In genomic region chr13:31167490-31167889, GRCh38 we compare ENCODE assay signal across 12 cellular contexts. TPM values are rescaled to one million over a fixed set of nuclear protein-coding genes. Genes with fewer than 3 reads are reported as not detected.
DNase-seq lines count a peak whose midpoint lies in the region; ATAC-seq, FAIRE-seq and TF ChIP-seq lines count a peak whose summit lies in the region.
"Had no signal": no experiment of that assay in that cellular context is flagged by ENCODE, and none has a peak within 500 bp of the region (broad histone marks: within the 10 kb centered on the region; RNA-seq: fewer than 3 reads in every experiment).

No MANE protein-coding gene starts in this region.

- no peaks in the 10 kb centered on the region for H3K36me3 ChIP-seq in HepG2 (replicated peaks in 1 of 2; ENCODE audit: control insufficient read depth in 1 of 2, insufficient read depth in 2 of 2, low read length in 2 of 2)
- no peaks in the 10 kb centered on the region for H3K36me3 ChIP-seq in right lobe of liver

- H3K27ac ChIP-seq in HepG2 (ENCODE audit: extremely low read length, insufficient read depth, low read length) (peak overlapping the region; percentile 15), right lobe of liver (no peak overlapping the region)

- no peak for TF ChIP-seq POLR2A in HepG2 (IDR thresholded peaks at IDR 0.05; ENCODE audit: insufficient read depth in 1 of 2, low read depth in 2 of 2, low read length in 2 of 2)
- TF ChIP-seq POLR2A in right lobe of liver (IDR thresholded peaks at IDR 0.05) = no peak
- no peak for TF ChIP-seq POLR2A in GM12892 (IDR thresholded peaks at IDR 0.05; ENCODE audit: low read depth, low read length)

- no peaks in the 10 kb centered on the region for H4K20me1 ChIP-seq in HepG2 (ENCODE audit: insufficient read depth, low read length)

- no peak overlapping the region for H3K4me3 Mint-ChIP-seq in stimulated activated naive CD8-positive, alpha-beta T cell treated with anti-CD3 and anti-CD28 coated beads, Interleukin-15, amount 100 ng/mL, for 72 hours

- peak; percentile 35; the same call in 2 of the 3 replicates for ATAC-seq in HepG2
- no peak for ATAC-seq in right lobe of liver
- ATAC-seq in HG02642 (IDR thresholded peaks at IDR 0.05; ENCODE audit: poor library complexity, unreplicated experiment) = peak; percentile 49
- ATAC-seq in HG03469 (IDR thresholded peaks at IDR 0.05; ENCODE audit: unreplicated experiment) = peak; percentile 49
- peak; percentile 77 for ATAC-seq in stimulated activated naive CD8-positive, alpha-beta T cell treated with anti-CD3 and anti-CD28 coated beads, Interleukin-15, amount 100 ng/mL, for 72 hours

- no peak overlapping the region for H3K27ac Mint-ChIP-seq in stimulated activated naive CD8-positive, alpha-beta T cell treated with anti-CD3 and anti-CD28 coated beads, Interleukin-15, amount 100 ng/mL, for 72 hours

- in situ Hi-C loops in HepG2 (cut with HindIII; ENCODE audit: extremely low pct_ligation_motif_present, low pct_unique_long_range_greater_than_20kb) = no loop called here
- in situ Hi-C loops in G401 (cut with HindIII; ENCODE audit: low sequenced_read_pairs) = no loop called here

- H3K4me2 ChIP-seq in HepG2 (ENCODE audit: low read depth, low read length) = peak overlapping the region; percentile 46

- POLR2A ChIA-PET in HepG2 (lab: Yijun Ruan, JAX) = interaction anchor here (0.6 kb wide), 1 partner anchor 551 kb away, joined by 3 read pairs; no protein-coding TSS in a partner anchor

- TF ChIP-seq RAD21 in HepG2 (CRISPR knock-in tag; IDR thresholded peaks at IDR 0.05) = no peak

- FAIRE-seq in HepG2 (lab: Jason Lieb, UNC) (peak; percentile 39), GM12892 (lab: Jason Lieb, UNC) (no peak)
- FAIRE-seq: colon had no signal

- H3K4me3 ChIP-seq in HepG2 (replicated peaks in 1 of 3; ENCODE audit: insufficient read depth in 1 of 3, low read depth in 2 of 3, low read length in 3 of 3) = no peak overlapping the region; a peak in 1 of 6 replicates
- H3K4me3 ChIP-seq in right lobe of liver = no peak overlapping the region

- peak; percentile 76 for DNase-seq in HepG2 (ENCODE audit: low spot score)
- DNase-seq in right lobe of liver = no peak
- no peak for DNase-seq in stimulated activated naive CD8-positive, alpha-beta T cell treated with anti-CD3 and anti-CD28 coated beads, Interleukin-15, amount 100 ng/mL, for 72 hours
- no peak for DNase-seq in G401 (ENCODE audit: low spot score)
- no peak for DNase-seq in NCI-H446 treated with DMSO at 0.1 percent for 48 hours (lab: John Stamatoyannopoulos, UW)
- no peak for DNase-seq in GM12892 (ENCODE audit: insufficient read length)
- DNase-seq: posterior cingulate gyrus; stimulated activated CD4-positive, alpha-beta T cell treated with anti-CD3 and anti-CD28 coated beads, Interleukin-15, amount 100 ng/mL, for 24 hours; T1000 had no signal

- H3K9me3 ChIP-seq in HepG2 (ENCODE audit: low read length) (no peaks in the 10 kb centered on the region), right lobe of liver (no peaks in the 10 kb centered on the region)

- intact Hi-C loops in HepG2 (cut with micrococcal nuclease; ENCODE audit: unreplicated experiment) = loop anchor here (10.0 kb wide), 1 partner anchor 773 kb away; no protein-coding TSS in a partner anchor
- intact Hi-C loops in right lobe of liver (cut with DNase I) = no loop called here

- 0 out of 2 replicates have a peak overlapping the region, but pooled peaks have one; percentile 10 for H3K9ac ChIP-seq in HepG2 (ENCODE audit: insufficient read depth, low read depth, low read length)

- CTCF ChIA-PET in HepG2 (lab: Yijun Ruan, JAX; ENCODE audit: low intra/inter-chr PET ratio, low total read pairs) = no interaction called here

- TF ChIP-seq CTCF in HepG2 (CRISPR knock-in tag; IDR thresholded peaks at IDR 0.05) (no peak), right lobe of liver (IDR thresholded peaks at IDR 0.05) (no peak)

- TF ChIP-seq EP300 in HepG2 (IDR thresholded peaks at IDR 0.05; ENCODE audit: low read depth in 2 of 2, low read length in 2 of 2) = peak in 1 of 2 experiments; percentile 55; a peak in 1 of 4 replicates
- no peak for TF ChIP-seq EP300 in HepG2 (CRISPR knock-in tag; IDR thresholded peaks at IDR 0.05; ENCODE audit: borderline replicate concordance)

- no peak overlapping the region for H2AFZ ChIP-seq in HepG2 (ENCODE audit: low read length)

- no peaks in the 10 kb centered on the region; a peak in 1 of 5 replicates for H3K27me3 ChIP-seq in HepG2 (ENCODE audit: control insufficient read depth in 1 of 2, insufficient read depth in 2 of 2, low read length in 2 of 2)
- no peaks in the 10 kb centered on the region for H3K27me3 ChIP-seq in right lobe of liver

- H3K9me3 Mint-ChIP-seq in stimulated activated naive CD8-positive, alpha-beta T cell treated with anti-CD3 and anti-CD28 coated beads, Interleukin-15, amount 100 ng/mL, for 72 hours = no peaks in the 10 kb centered on the region

- H3K27me3 Mint-ChIP-seq in stimulated activated naive CD8-positive, alpha-beta T cell treated with anti-CD3 and anti-CD28 coated beads, Interleukin-15, amount 100 ng/mL, for 72 hours = no peaks in the 10 kb centered on the region

- peaks cover 27% of the 10 kb centered on the region for H3K4me1 Mint-ChIP-seq in stimulated activated naive CD8-positive, alpha-beta T cell treated with anti-CD3 and anti-CD28 coated beads, Interleukin-15, amount 100 ng/mL, for 72 hours

- H3K79me2 ChIP-seq in HepG2 (ENCODE audit: insufficient read depth, low read length) = no peaks in the 10 kb centered on the region

- BruUV-seq in HepG2 (replicated peaks; lab: Mats Ljungman, UMichigan) = no TSS peak

- H3K4me1 ChIP-seq in HepG2 (ENCODE audit: insufficient read depth, low read length) (peaks cover 63% of the 10 kb centered on the region), right lobe of liver (peaks cover 0 to 5% (median 0%) of the 10 kb centered on the region in 4 donors)

TF ChIP-seq in HepG2, 621 proteins besides CTCF, POLR2A, EP300 and RAD21 (continues in another document):
- TF ChIP-seq MAFK (conservative IDR thresholded peaks at IDR 0.05 in 1 of 2, IDR thresholded peaks at IDR 0.05 in 1 of 2; ENCODE audit: low read length in 2 of 2) = peak; percentile 22 to 44; a peak in 2 of 4 replicates
- TF ChIP-seq ZKSCAN8 (CRISPR knock-in tag; IDR thresholded peaks at IDR 0.05; ENCODE audit: borderline replicate concordance) = no peak
- no peak for TF ChIP-seq KAT2B (IDR thresholded peaks at IDR 0.05; ENCODE audit: borderline replicate concordance, low read depth, low read length)
- TF ChIP-seq RORA (CRISPR knock-in tag; IDR thresholded peaks at IDR 0.05) = no peak

RNA-seq across cellular contexts. Expression of gene HSPH1, which starts 5.8 kb away (rescaled TPM):
- total RNA-seq in HepG2 (2016; rRNA removed; fragmentation: Illumina TruSeq; extraction: Trizol) (62.9 and 131 TPM in 2 replicates), right lobe of liver (10 to 100 TPM; 19.6 to 60.8 (median 31.0) TPM)
- total RNA-seq in HepG2 (2016; cell fraction: cytosol; rRNA removed; fragmentation: Illumina TruSeq; extraction: Trizol; ENCODE audit: low read depth) = 9.3 and 10.6 TPM in 2 replicates
- 61.8 and 129 TPM in 2 replicates for total RNA-seq in HepG2 (2016; cell fraction: insoluble cytoplasmic fraction; rRNA removed; fragmentation: Illumina TruSeq; extraction: Trizol)
- 29.7 and 34.1 TPM in 2 replicates for total RNA-seq in HepG2 (2016; cell fraction: membrane; rRNA removed; fragmentation: Illumina TruSeq; extraction: Trizol)
- 73.1 and 87.7 TPM in 2 replicates for total RNA-seq in HepG2 (2016; cell fraction: nucleus; rRNA removed; fragmentation: Illumina TruSeq; extraction: Trizol)
- polyA plus RNA-seq in HepG2 (2011; rRNA removed) = 11.2 and 13.0 TPM in 2 replicates
- 4.2 and 7.2 TPM in 2 replicates for polyA plus RNA-seq in HepG2 (2011; cell fraction: cytosol; rRNA removed)
- 11.8 and 15.2 TPM in 2 replicates for polyA plus RNA-seq in HepG2 (2011; cell fraction: nucleus; rRNA removed)
- polyA plus RNA-seq in HepG2 (2012) = 26.4 and 61.0 TPM in 2 replicates
- polyA plus RNA-seq in HepG2 (2016; cell fraction: cytosol; fragmentation: Illumina TruSeq; extraction: Trizol; ENCODE audit: low read depth) = 7.7 and 9.3 TPM in 2 replicates
- polyA plus RNA-seq in HepG2 (2016; cell fraction: insoluble cytoplasmic fraction; fragmentation: Illumina TruSeq; extraction: Trizol; ENCODE audit: low read depth) = 135 and 137 TPM in 2 replicates
- 20.4 and 27.2 TPM in 2 replicates for polyA plus RNA-seq in HepG2 (2016; cell fraction: membrane; fragmentation: Illumina TruSeq; extraction: Trizol; ENCODE audit: low read depth)
- 102 and 104 TPM in 2 replicates for polyA plus RNA-seq in HepG2 (2016; cell fraction: nucleus; fragmentation: Illumina TruSeq; extraction: Trizol; ENCODE audit: insufficient read depth, low read depth)
- polyA minus RNA-seq in HepG2 (2011; rRNA and poly(A)+ RNA removed; ENCODE audit: low replicate concordance) = 4.1 and 12.8 TPM in 2 replicates
- polyA minus RNA-seq in HepG2 (2011; cell fraction: cytosol; rRNA and poly(A)+ RNA removed) = 16.3 and 18.9 TPM in 2 replicates
- 46.5 and 58.1 TPM in 2 replicates for polyA minus RNA-seq in HepG2 (2011; cell fraction: nucleus; rRNA and poly(A)+ RNA removed)
- total RNA-seq in G401 (2014; rRNA removed; shearing (Covaris generic)) = 82.0 and 98.4 TPM in 2 replicates
- 61.2 TPM for polyA plus RNA-seq in GM12892 (2012; ENCODE audit: missing spikeins)

RNA-seq across cellular contexts. Expression of gene B3GLCT, which starts 32.3 kb away (rescaled TPM):
- 4.4 and 7.1 TPM in 2 replicates for total RNA-seq in HepG2 (2016; rRNA removed; fragmentation: Illumina TruSeq; extraction: Trizol)
- 1.5 and 1.7 TPM in 2 replicates for total RNA-seq in HepG2 (2016; cell fraction: cytosol; rRNA removed; fragmentation: Illumina TruSeq; extraction: Trizol; ENCODE audit: low read depth)
- total RNA-seq in HepG2 (2016; cell fraction: insoluble cytoplasmic fraction; rRNA removed; fragmentation: Illumina TruSeq; extraction: Trizol) = 4.5 and 7.7 TPM in 2 replicates
- total RNA-seq in HepG2 (2016; cell fraction: membrane; rRNA removed; fragmentation: Illumina TruSeq; extraction: Trizol) = 2.9 and 3.4 TPM in 2 replicates
- total RNA-seq in HepG2 (2016; cell fraction: nucleus; rRNA removed; fragmentation: Illumina TruSeq; extraction: Trizol) = 7.2 and 8.5 TPM in 2 replicates
- 1.9 and 2.0 TPM in 2 replicates for polyA plus RNA-seq in HepG2 (2011; rRNA removed)
- 1.3 and 1.7 TPM in 2 replicates for polyA plus RNA-seq in HepG2 (2011; cell fraction: cytosol; rRNA removed)
- polyA plus RNA-seq in HepG2 (2011; cell fraction: nucleus; rRNA removed) = 0.79 and 1.2 TPM in 2 replicates
- 2.2 and 3.0 TPM in 2 replicates for polyA plus RNA-seq in HepG2 (2012)
- polyA plus RNA-seq in HepG2 (2016; cell fraction: cytosol; fragmentation: Illumina TruSeq; extraction: Trizol; ENCODE audit: low read depth) = 0.46 and 0.54 TPM in 2 replicates
- 2.9 and 3.3 TPM in 2 replicates for polyA plus RNA-seq in HepG2 (2016; cell fraction: insoluble cytoplasmic fraction; fragmentation: Illumina TruSeq; extraction: Trizol; ENCODE audit: low read depth)
- 1.4 and 1.5 TPM in 2 replicates for polyA plus RNA-seq in HepG2 (2016; cell fraction: membrane; fragmentation: Illumina TruSeq; extraction: Trizol; ENCODE audit: low read depth)
- polyA plus RNA-seq in HepG2 (2016; cell fraction: nucleus; fragmentation: Illumina TruSeq; extraction: Trizol; ENCODE audit: insufficient read depth, low read depth) = 7.6 and 8.4 TPM in 2 replicates
- polyA minus RNA-seq in HepG2 (2011; rRNA and poly(A)+ RNA removed; ENCODE audit: low replicate concordance) = 2.6 and 4.6 TPM in 2 replicates
- 2.5 TPM in 2 replicates for polyA minus RNA-seq in HepG2 (2011; cell fraction: cytosol; rRNA and poly(A)+ RNA removed)
- polyA minus RNA-seq in HepG2 (2011; cell fraction: nucleus; rRNA and poly(A)+ RNA removed) = 3.5 TPM in 2 replicates
- total RNA-seq in right lobe of liver = 1 to 10 TPM; 2.7 to 3.6 (median 3.0) TPM
- total RNA-seq in G401 (2014; rRNA removed; shearing (Covaris generic)) = 10.0 and 10.9 TPM in 2 replicates
- 0.21 TPM for polyA plus RNA-seq in GM12892 (2012; ENCODE audit: missing spikeins)

Comparison
In these comparisons a context has a peak if more than half of its experiments do, and no peak if none do; other contexts are left out.
1. ATAC-seq: peak in HepG2 (single experiment), HG02642 (single experiment), HG03469 (single experiment) and stimulated activated naive CD8-positive, alpha-beta T cell treated with anti-CD3 and anti-CD28 coated beads, Interleukin-15, amount 100 ng/mL, for 72 hours (single experiment); none in right lobe of liver (0 of 4).